Comparison of ENCODE assay signal across 11 cellular contexts in genomic region chr18:6158958-6159357, GRCh38.
"Had no signal": no experiment of that assay in that cellular context is flagged by ENCODE, and none has a peak within 500 bp of the region (broad histone marks: within the 10 kb centered on the region; RNA-seq: fewer than 3 reads in every experiment).

No MANE protein-coding gene starts in this region.

- FAIRE-seq: H1, H54 had no signal

- H3K27ac ChIP-seq: GM23248 had no signal

- H3K9me3 ChIP-seq: HAP-1 had no signal

- H2AFZ ChIP-seq: GM23248, GM23338 had no signal

- H3K36me3 ChIP-seq: HAP-1 had no signal

- H3K4me2 ChIP-seq: GM23338 had no signal

- H3K4me1 ChIP-seq: HAP-1 had no signal

- ATAC-seq: GM23338, HCT116 had no signal

- DNase-seq: GM23248, GOT3, H7, H9, HCEC 1CT, HFFc6 had no signal

- H3K4me3 ChIP-seq: GM23248, GM23338, HAP-1 had no signal

- H3K9ac ChIP-seq: GM23248 had no signal
